Comparison of ENCODE assay signal across 8 cellular contexts in the genomic region with DNA sequence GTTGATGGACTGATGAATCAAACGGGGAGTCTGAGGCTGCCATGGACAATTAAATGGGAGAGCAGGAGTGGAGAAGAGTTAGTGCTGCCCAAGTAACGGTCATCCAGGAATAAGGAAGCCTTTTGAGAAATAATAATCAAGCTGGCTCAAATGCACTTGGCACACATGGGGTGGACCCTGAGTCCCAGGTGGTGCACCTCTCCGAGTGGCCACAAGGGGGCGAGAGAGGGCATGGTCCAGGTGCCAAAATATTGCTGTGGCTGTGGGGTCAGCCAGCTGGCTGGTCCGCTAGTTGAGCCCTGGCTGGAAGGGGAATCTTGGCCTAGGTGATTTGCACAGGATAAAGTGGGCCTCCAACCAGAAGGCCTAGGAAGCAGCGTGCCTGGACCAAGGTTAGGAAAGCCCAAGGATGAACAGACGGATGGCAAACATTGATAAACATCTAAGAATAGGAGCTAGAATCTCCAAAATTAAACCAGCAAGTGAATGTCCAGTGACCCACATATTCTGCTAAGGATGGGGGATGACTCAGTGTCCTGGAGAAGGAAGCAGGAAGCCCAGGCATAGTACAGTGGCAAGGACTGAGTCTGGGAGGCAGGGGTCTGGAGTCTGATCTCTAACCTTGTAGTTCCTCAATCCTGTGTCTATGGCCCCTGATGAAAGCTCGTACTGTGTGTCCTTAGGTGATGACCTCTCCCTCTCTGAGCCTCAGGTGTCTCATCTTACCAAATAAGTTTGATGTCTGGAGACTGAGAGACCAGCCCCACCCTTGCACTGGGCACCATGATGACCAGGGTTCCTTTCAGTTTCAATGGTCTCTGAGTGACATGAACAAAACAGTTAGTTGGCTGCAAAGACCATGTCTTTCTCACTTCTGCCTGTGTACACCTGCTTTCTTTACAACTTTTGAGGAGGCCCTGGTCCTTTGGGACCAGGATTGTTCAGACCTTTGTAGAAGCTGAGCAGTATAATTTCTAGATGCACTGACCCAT. TPM values are rescaled to one million over a fixed set of nuclear protein-coding genes. Genes with fewer than 3 reads are reported as not detected.
DNase-seq lines count a peak whose midpoint lies in the region; ATAC-seq lines count a peak whose summit lies in the region.

No MANE protein-coding gene starts in this region.

- peak; percentile 47 for ATAC-seq in GM19463 (IDR thresholded peaks at IDR 0.05; ENCODE audit: unreplicated experiment)

- DNase-seq in COLO668 (lab: John Stamatoyannopoulos, UW; ENCODE audit: unreplicated experiment) (peak; percentile 63), NCI-H1092 (lab: John Stamatoyannopoulos, UW) (peak; percentile 25), mucosa of gallbladder (ENCODE audit: low spot score) (peak; percentile 70), OCI-M2 (lab: John Stamatoyannopoulos, UW; ENCODE audit: unreplicated experiment) (no peak)
- peak; percentile 77 to 79 for DNase-seq in activated CD4-positive, alpha-beta T cell treated with anti-CD3 and anti-CD28 coated beads, Interleukin-2, amount 50 U/mL, for 48 hours
- peak; percentile 64 for DNase-seq in effector CD8-positive, alpha-beta T cell (lab: John Stamatoyannopoulos, UW)
- peak; percentile 24 to 37 for DNase-seq in stimulated activated CD8-positive, alpha-beta memory T cell treated with anti-CD3 and anti-CD28 coated beads, Interleukin-7, amount 100 ng/mL, for 48 hours (ENCODE audit: extremely low read depth in 1 of 2, low read depth in 1 of 2)

RNA-seq across cellular contexts. Expression of gene SHB, which starts 19.2 kb away (rescaled TPM):
- total RNA-seq in mucosa of gallbladder: 54.5 TPM
